ENCODE assay signal across 21 cellular contexts in genomic region chr1:22101199-22101598, GRCh38. TPM values are rescaled to one million over a fixed set of nuclear protein-coding genes. Genes with fewer than 3 reads are reported as not detected.
DNase-seq lines count a peak whose midpoint lies in the region; ATAC-seq, FAIRE-seq and TF ChIP-seq lines count a peak whose summit lies in the region.
"Had no signal": no experiment of that assay in that cellular context is flagged by ENCODE, and none has a peak within 500 bp of the region (broad histone marks: within the 10 kb centered on the region; RNA-seq: fewer than 3 reads in every experiment).

No MANE protein-coding gene starts in this region.

- CTCF ChIA-PET in CD4-positive, alpha-beta T cell (lab: Charles Lee) = interaction anchor here (1.2 to 1.7 kb wide), 3 partner anchors 9 to 48 kb away, joined by 3 to 4 read pairs (median 3); no protein-coding TSS in a partner anchor
- CTCF ChIA-PET in GM12878 (lab: Yijun Ruan, JAX) = interaction anchor here (0.7 to 2.4 kb wide), 6 partner anchors 8 to 315 kb away, joined by 3 to 9 read pairs (median 5); no protein-coding TSS in a partner anchor

- SMC1A ChIA-PET in GM12878 (lab: Charles Lee; ENCODE audit: uncharacterized antibody, unreplicated experiment) = interaction anchor here (1.0 to 2.1 kb wide), 4 partner anchors 17 to 77 kb away, joined by 3 to 9 read pairs (median 3); no protein-coding TSS in a partner anchor

- BruUV-seq in GM12878 (replicated peaks; lab: Mats Ljungman, UMichigan) = no TSS peak

- H3K9me2 ChIP-seq in OCI-LY1 (ENCODE audit: low read depth, low read length) = no peaks in the 10 kb centered on the region

- peaks cover 27% of the 10 kb centered on the region for H3K4me1 Mint-ChIP-seq in CD14-positive monocyte
- H3K4me1 Mint-ChIP-seq in CD4-positive, alpha-beta T cell (ENCODE audit: low read depth) = peaks cover 86% of the 10 kb centered on the region

- H3K27ac ChIP-seq in CD4-positive, alpha-beta T cell (ENCODE audit: low read depth, low read length) = no peak overlapping the region
- H3K27ac ChIP-seq in OCI-LY1 (ENCODE audit: low read depth, low read length, poor library complexity, severe bottlenecking) (peak overlapping the region; percentile 37), GM12878 (ENCODE audit: control insufficient read depth, insufficient read depth) (peak overlapping the region; percentile 17; the same call in 1 of the 2 replicates), uterus (no peak overlapping the region)
- H3K27ac ChIP-seq: cardiac muscle cell, left lung, skin epidermis, WERI-Rb-1 had no signal

- H3K4me3 ChIP-seq in OCI-LY1 (ENCODE audit: low read depth, low read length, poor library complexity, severe bottlenecking) = no peak overlapping the region
- H3K4me3 ChIP-seq in GM12878 = no peak overlapping the region
- H3K4me3 ChIP-seq in uterus = no peak overlapping the region
- H3K4me3 ChIP-seq: cardiac muscle cell, heart right ventricle, left lung, skin epidermis had no signal

- no peak overlapping the region for H3K4me3 Mint-ChIP-seq in CD14-positive monocyte
- H3K4me3 Mint-ChIP-seq in CD4-positive, alpha-beta T cell = no peak overlapping the region
- H3K4me3 Mint-ChIP-seq: type B pancreatic cell had no signal

- intact Hi-C loops in CD14-positive monocyte (cut with micrococcal nuclease) (no loop called here), GM12878 (cut with micrococcal nuclease; ENCODE audit: unreplicated experiment) (no loop called here), uterus (cut with DNase I; ENCODE audit: low total_unique reads) (no loop called here)
- intact Hi-C loops in CD4-positive, alpha-beta T cell (cut with DNase I, micrococcal nuclease) = loop anchor here in 1 of 2 experiments (5.0 to 10.0 kb wide), 2 partner anchors 44 to 314 kb away; no protein-coding TSS in a partner anchor

- peaks cover 65 to 84% of the 10 kb centered on the region in 2 donors for H3K36me3 Mint-ChIP-seq in CD14-positive monocyte
- H3K36me3 Mint-ChIP-seq in CD4-positive, alpha-beta T cell (ENCODE audit: low read depth) = peaks cover 72% of the 10 kb centered on the region

- FAIRE-seq in GM12878 (lab: Jason Lieb, UNC) = peak; percentile 27
- FAIRE-seq: endothelial cell of umbilical vein, HepG2 had no signal

- H3K9me3 Mint-ChIP-seq in CD14-positive monocyte = peaks cover 0 to 3% (median 0%) of the 10 kb centered on the region in 7 donors
- no peaks in the 10 kb centered on the region for H3K9me3 Mint-ChIP-seq in CD4-positive, alpha-beta T cell
- H3K9me3 Mint-ChIP-seq: activated T-helper 2 cell treated with anti-CD3 and anti-CD28 coated beads, Interferon-gamma antibody, Interleukin-2, Interleukin-4, amounts not matched to agents 10 μg/mL and 5 μg/mL and 100 μg/mL, durations not matched to agents 14 hours and 24 hours and 36 hours; type B pancreatic cell had no signal

- H3K4me1 ChIP-seq in OCI-LY1 (ENCODE audit: insufficient read depth, low read length, severe bottlenecking) (no peaks in the 10 kb centered on the region), GM12878 (ENCODE audit: control insufficient read depth, insufficient read depth, low read length) (peaks cover 28% of the 10 kb centered on the region), uterus (no peaks in the 10 kb centered on the region)

- DNase-seq in CD14-positive monocyte (ENCODE audit: low spot score) = no peak
- no peak for DNase-seq in CD4-positive, alpha-beta T cell
- DNase-seq in GM12878 (ENCODE audit: low read depth, low spot score) = no peak
- DNase-seq in occipital lobe (lab: John Stamatoyannopoulos, UW) = no peak
- no peak for DNase-seq in T-helper 2 cell
- DNase-seq in uterus = no peak
- DNase-seq: dermis blood vessel endothelial cell, heart right ventricle, left lung, NCI-H146, NCI-H69, PC-3, WERI-Rb-1 had no signal

- TF ChIP-seq CTCF in CD14-positive monocyte (IDR thresholded peaks at IDR 0.05) (no peak), OCI-LY1 (IDR thresholded peaks at IDR 0.05; ENCODE audit: low read length) (no peak), GM12878 (IDR thresholded peaks at IDR 0.05 in 2 of 3, conservative IDR thresholded peaks at IDR 0.05 in 1 of 3; ENCODE audit: control insufficient read depth in 2 of 3, extremely low read depth in 1 of 3, insufficient read depth in 1 of 3, low read depth in 3 of 3, low read length in 3 of 3) (no peak), uterus (IDR thresholded peaks at IDR 0.05) (no peak)
- TF ChIP-seq CTCF in CD4-positive, alpha-beta T cell (IDR thresholded peaks at IDR 0.05) = no peak

- peak overlapping the region in 4 of 7 donors; percentile 12 to 72 (median 33) for H3K27ac Mint-ChIP-seq in CD14-positive monocyte
- H3K27ac Mint-ChIP-seq in CD4-positive, alpha-beta T cell = peak overlapping the region; percentile 77
- H3K27ac Mint-ChIP-seq: type B pancreatic cell had no signal

- 7% methylated on average over 1 of the region's 1 CpG for WGBS in GM12878 (ENCODE audit: insufficient coverage, insufficient replicate concordance, low lambda C conversion rate, missing lambda C conversion rate)

- H2AFZ ChIP-seq in OCI-LY1 (ENCODE audit: low read length) = no peak overlapping the region
- no peak overlapping the region for H2AFZ ChIP-seq in GM12878 (ENCODE audit: control insufficient read depth, low read depth, low read length)

- H3K9me3 ChIP-seq in CD4-positive, alpha-beta T cell (ENCODE audit: control insufficient read depth, low read length) = no peaks in the 10 kb centered on the region
- H3K9me3 ChIP-seq in OCI-LY1 (ENCODE audit: low read length) (no peaks in the 10 kb centered on the region), GM12878 (replicated peaks; ENCODE audit: control insufficient read depth, insufficient read depth, low read length) (no peaks in the 10 kb centered on the region), uterus (no peaks in the 10 kb centered on the region)
- H3K9me3 ChIP-seq: heart right ventricle, left lung had no signal

- in situ Hi-C loops in GM12878 (cut with MboI) = no loop called here

- H3K9ac ChIP-seq in OCI-LY1 (ENCODE audit: low read length) = no peak overlapping the region
- H3K9ac ChIP-seq in GM12878 (ENCODE audit: control insufficient read depth, insufficient read depth, low read length) = no peak overlapping the region

- TF ChIP-seq POLR2A in GM12878 (IDR thresholded peaks at IDR 0.05; ENCODE audit: low read depth, low read length) = no peak
- TF ChIP-seq POLR2A in uterus (IDR thresholded peaks at IDR 0.05) = no peak

- no peaks in the 10 kb centered on the region for H3K27me3 ChIP-seq in CD4-positive, alpha-beta T cell (ENCODE audit: control insufficient read depth, insufficient read depth, low read length)
- H3K27me3 ChIP-seq in OCI-LY1 (ENCODE audit: insufficient read depth, low read length) = no peaks in the 10 kb centered on the region
- H3K27me3 ChIP-seq in GM12878 (replicated peaks in 1 of 2; ENCODE audit: control insufficient read depth in 2 of 2, insufficient read depth in 2 of 2, low read length in 1 of 2) = no peaks in the 10 kb centered on the region
- no peaks in the 10 kb centered on the region for H3K27me3 ChIP-seq in uterus
- H3K27me3 ChIP-seq: cardiac muscle cell, heart right ventricle, left lung had no signal

- no peak for TF ChIP-seq EP300 in GM12878 (IDR thresholded peaks at IDR 0.05; ENCODE audit: borderline replicate concordance in 1 of 2, control insufficient read depth in 1 of 2, low read depth in 2 of 2, low read length in 2 of 2)

- H3K36me3 ChIP-seq in OCI-LY1 (ENCODE audit: insufficient read depth, low read length) (peaks cover 45% of the 10 kb centered on the region), GM12878 (ENCODE audit: control insufficient read depth in 2 of 2, insufficient read depth in 2 of 2, low read length in 1 of 2) (peaks cover 6 to 26% of the 10 kb centered on the region in 2 experiments), uterus (no peaks in the 10 kb centered on the region)

- H3K4me2 ChIP-seq in OCI-LY1 (ENCODE audit: low read length) (no peak overlapping the region), GM12878 (ENCODE audit: control insufficient read depth, insufficient read depth) (peak overlapping the region; percentile 38; the same call in 1 of the 2 replicates)

- POLR2A ChIA-PET in CD4-positive, alpha-beta T cell (lab: Charles Lee) = interaction anchor here (1.1 kb wide), 1 partner anchor 77 kb away, joined by 5 read pairs; no protein-coding TSS in a partner anchor
- POLR2A ChIA-PET in GM12878 (lab: Charles Lee) = interaction anchor here (1.1 to 3.6 kb wide), 3 partner anchors 9 to 77 kb away, joined by 3 to 14 read pairs (median 8); no protein-coding TSS in a partner anchor

- RAD21 ChIA-PET in GM12878 (lab: Charles Lee; ENCODE audit: unreplicated experiment) = interaction anchor here (1.6 kb wide), 1 partner anchor 74 kb away, joined by 3 read pairs; no protein-coding TSS in a partner anchor

- H3K27me3 Mint-ChIP-seq in CD14-positive monocyte (ENCODE audit: low read depth in 3 of 3) = no peaks in the 10 kb centered on the region
- H3K27me3 Mint-ChIP-seq in CD4-positive, alpha-beta T cell = no peaks in the 10 kb centered on the region
- H3K27me3 Mint-ChIP-seq: type B pancreatic cell had no signal

- H3K79me2 ChIP-seq in OCI-LY1 (ENCODE audit: insufficient read depth, low read length) = no peaks in the 10 kb centered on the region
- H3K79me2 ChIP-seq in GM12878 (ENCODE audit: control insufficient read depth, insufficient read depth, low read length) = peaks cover 16% of the 10 kb centered on the region

- ATAC-seq in CD4-positive, alpha-beta T cell (ENCODE audit: poor library complexity) = no peak
- ATAC-seq in GM12878 = peak; percentile 35
- ATAC-seq: heart right ventricle, HepG2, left lung, PC-3 had no signal

- H4K20me1 ChIP-seq in OCI-LY1 (ENCODE audit: insufficient read depth, low read length) (no peaks in the 10 kb centered on the region), GM12878 (ENCODE audit: control insufficient read depth, insufficient read depth) (peaks cover 7% of the 10 kb centered on the region; the same call in 1 of the 2 replicates)

- no peak for TF ChIP-seq RAD21 in GM12878 (IDR thresholded peaks at IDR 0.05; ENCODE audit: insufficient read depth, low read depth, low read length)

- 0 out of 2 replicates have a peak, but pooled peaks cover 5% of the 10 kb centered on the region for H3F3A ChIP-seq in OCI-LY1 (ENCODE audit: insufficient read depth, low read length)

RNA-seq across cellular contexts. Expression of gene WNT4, which starts 41.7 kb away (rescaled TPM):
- polyA plus RNA-seq in CD14-positive monocyte (not detected), GM12878 (2011; rRNA removed) (0.01 TPM in 1 of 2 replicates, not detected in the other), GM12878 (2014; fragmentation: Illumina TruSeq; extraction: Trizol) (not detected in 2 replicates), GM12878 (2014; fragmentation: Nextera tagmentation; extraction: Ambion mirVana) (not detected), GM12878 (2014; rRNA removed) (0.27 TPM in 1 of 2 replicates, not detected in the other), GM12878 (2016; fragmentation: Nextera tagmentation; extraction: Ambion mirVana) (not detected)
- not detected for total RNA-seq in CD4-positive, alpha-beta T cell
- total RNA-seq in GM12878 (2013; cell fraction: nucleolus; rRNA removed) = 0.20 and 0.21 TPM in 2 replicates
- total RNA-seq in GM12878 (2014; rRNA removed) (under 0.01 TPM in 1 of 2 replicates, not detected in the other), GM12878 (2014; rRNA removed; fragmentation: Illumina TruSeq; extraction: Trizol) (not detected in 2 replicates), GM12878 (2021) (not detected in 2 replicates), occipital lobe (5.6 TPM), uterus (10 to 100 TPM in 2 of 4 donors, 1 to 10 TPM in 1, not detected in 1; 1.3 to 14.0 (median 11.5) TPM)
- 0.09 TPM for polyA plus RNA-seq in GM12878 (2011; ENCODE audit: low read depth)
- polyA plus RNA-seq in GM12878 (2011; cell fraction: cytosol; rRNA removed) = 0.03 TPM in 1 of 2 replicates, not detected in the other
- not detected in 2 replicates for polyA plus RNA-seq in GM12878 (2011; cell fraction: nucleus; rRNA removed)
- polyA plus RNA-seq in GM12878 (2012) = 0.15 and 0.25 TPM in 2 replicates
- polyA minus RNA-seq in GM12878 (2011; rRNA and poly(A)+ RNA removed) = 0.05 TPM in 1 of 2 replicates, not detected in the other
- polyA minus RNA-seq in GM12878 (2011; cell fraction: cytosol; rRNA and poly(A)+ RNA removed) = not detected in 2 replicates
- not detected in 2 replicates for polyA minus RNA-seq in GM12878 (2011; cell fraction: nucleus; rRNA and poly(A)+ RNA removed)
- total RNA-seq: activated T-helper 2 cell treated with anti-CD3 and anti-CD28 coated beads, Interferon-gamma antibody, Interleukin-2, Interleukin-4, amounts not matched to agents 10 μg/mL and 5 μg/mL and 100 μg/mL, durations not matched to agents 14 hours and 24 hours and 36 hours; cardiac muscle cell; endothelial cell of umbilical vein; HepG2; T-helper 2 cell treated with Interferon-gamma antibody and Interleukin-4, amounts not matched to agents 100 ng/mL and 5 ng/mL, for 36 hours had no signal
- polyA plus RNA-seq: cardiac muscle cell, HepG2 had no signal

RNA-seq across cellular contexts. Expression of gene CDC42, which starts 48.7 kb away (rescaled TPM):
- 100 to 1,000 TPM; 606 to 731 TPM for polyA plus RNA-seq in CD14-positive monocyte
- total RNA-seq in CD4-positive, alpha-beta T cell = 100 to 1,000 TPM; 375 to 379 TPM
- total RNA-seq in GM12878 (2013; cell fraction: nucleolus; rRNA removed) = 56.5 and 59.3 TPM in 2 replicates
- 350 and 429 TPM in 2 replicates for total RNA-seq in GM12878 (2014; rRNA removed)
- 418 and 422 TPM in 2 replicates for total RNA-seq in GM12878 (2014; rRNA removed; fragmentation: Illumina TruSeq; extraction: Trizol)
- 302 and 307 TPM in 2 replicates for total RNA-seq in GM12878 (2021)
- 600 TPM for polyA plus RNA-seq in GM12878 (2011; ENCODE audit: low read depth)
- polyA plus RNA-seq in GM12878 (2011; rRNA removed) = 479 and 776 TPM in 2 replicates
- 185 and 243 TPM in 2 replicates for polyA plus RNA-seq in GM12878 (2011; cell fraction: cytosol; rRNA removed)
- 95.9 and 111 TPM in 2 replicates for polyA plus RNA-seq in GM12878 (2011; cell fraction: nucleus; rRNA removed)
- 274 and 336 TPM in 2 replicates for polyA plus RNA-seq in GM12878 (2012)
- 426 and 542 TPM in 2 replicates for polyA plus RNA-seq in GM12878 (2014; fragmentation: Illumina TruSeq; extraction: Trizol)
- 100 to 1,000 TPM; 286 to 442 TPM for polyA plus RNA-seq in GM12878 (2014; fragmentation: Nextera tagmentation; extraction: Ambion mirVana)
- 230 and 275 TPM in 2 replicates for polyA plus RNA-seq in GM12878 (2014; rRNA removed)
- 100 to 1,000 TPM; 184 to 200 TPM for polyA plus RNA-seq in GM12878 (2016; fragmentation: Nextera tagmentation; extraction: Ambion mirVana)
- 265 and 457 TPM in 2 replicates for polyA minus RNA-seq in GM12878 (2011; rRNA and poly(A)+ RNA removed)
- 121 and 123 TPM in 2 replicates for polyA minus RNA-seq in GM12878 (2011; cell fraction: cytosol; rRNA and poly(A)+ RNA removed)
- 21.6 and 24.3 TPM in 2 replicates for polyA minus RNA-seq in GM12878 (2011; cell fraction: nucleus; rRNA and poly(A)+ RNA removed)
- 765 TPM for total RNA-seq in occipital lobe
- total RNA-seq in uterus = 100 to 1,000 TPM; 173 to 570 (median 223) TPM

Comparison
In these comparisons a context has a peak if more than half of its experiments do, and no peak if none do; other contexts are left out.
1. H3K27ac ChIP-seq: peak in OCI-LY1 (single experiment) and GM12878 (single experiment); none in CD4-positive, alpha-beta T cell (single experiment) and uterus (0 of 2).